Comparison of ENCODE assay signal across 8 cellular contexts in the genomic region with DNA sequence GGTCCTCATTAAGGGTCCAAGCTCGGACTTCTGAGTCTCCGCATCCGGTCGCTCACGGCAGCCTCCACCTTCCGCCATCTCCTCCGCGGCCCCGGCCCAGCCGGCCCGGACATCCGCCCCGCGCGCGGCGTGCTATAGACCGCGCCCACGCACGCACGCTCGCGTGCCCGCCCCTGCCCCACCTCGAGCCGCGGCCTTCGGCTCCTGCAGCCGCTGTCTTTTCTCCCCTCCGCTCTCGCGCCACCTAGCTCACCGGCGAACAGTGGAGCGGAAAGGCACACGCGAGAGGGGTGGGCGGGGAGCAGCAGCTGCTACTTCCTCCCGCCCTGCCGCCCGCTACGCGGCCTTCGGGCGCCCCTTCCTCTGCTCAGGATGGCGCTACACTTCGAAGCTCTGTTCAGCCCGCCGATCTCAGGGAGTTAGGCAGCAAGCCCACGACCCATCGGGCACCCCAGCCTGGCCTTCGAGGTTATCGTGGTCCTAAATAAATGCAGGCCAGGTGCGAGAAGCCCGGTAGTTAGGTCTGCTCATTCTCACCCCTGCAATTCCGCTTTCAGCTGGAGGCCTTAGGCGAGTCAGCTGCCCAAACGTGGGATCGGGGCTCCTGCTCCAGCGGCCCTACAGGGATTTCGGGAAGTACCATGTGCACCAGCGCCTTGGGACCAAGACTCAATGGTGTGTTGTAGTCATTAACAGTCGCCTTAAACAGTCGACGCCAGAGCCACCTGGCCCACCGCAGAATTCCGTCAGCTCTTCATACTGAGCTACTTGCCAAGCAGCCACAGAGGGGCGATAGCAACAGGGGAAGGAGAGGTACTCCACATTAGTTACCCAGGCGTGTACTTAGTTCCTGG.
DNase-seq lines count a peak whose midpoint lies in the region; ATAC-seq lines count a peak whose summit lies in the region.

A gene with protein sequence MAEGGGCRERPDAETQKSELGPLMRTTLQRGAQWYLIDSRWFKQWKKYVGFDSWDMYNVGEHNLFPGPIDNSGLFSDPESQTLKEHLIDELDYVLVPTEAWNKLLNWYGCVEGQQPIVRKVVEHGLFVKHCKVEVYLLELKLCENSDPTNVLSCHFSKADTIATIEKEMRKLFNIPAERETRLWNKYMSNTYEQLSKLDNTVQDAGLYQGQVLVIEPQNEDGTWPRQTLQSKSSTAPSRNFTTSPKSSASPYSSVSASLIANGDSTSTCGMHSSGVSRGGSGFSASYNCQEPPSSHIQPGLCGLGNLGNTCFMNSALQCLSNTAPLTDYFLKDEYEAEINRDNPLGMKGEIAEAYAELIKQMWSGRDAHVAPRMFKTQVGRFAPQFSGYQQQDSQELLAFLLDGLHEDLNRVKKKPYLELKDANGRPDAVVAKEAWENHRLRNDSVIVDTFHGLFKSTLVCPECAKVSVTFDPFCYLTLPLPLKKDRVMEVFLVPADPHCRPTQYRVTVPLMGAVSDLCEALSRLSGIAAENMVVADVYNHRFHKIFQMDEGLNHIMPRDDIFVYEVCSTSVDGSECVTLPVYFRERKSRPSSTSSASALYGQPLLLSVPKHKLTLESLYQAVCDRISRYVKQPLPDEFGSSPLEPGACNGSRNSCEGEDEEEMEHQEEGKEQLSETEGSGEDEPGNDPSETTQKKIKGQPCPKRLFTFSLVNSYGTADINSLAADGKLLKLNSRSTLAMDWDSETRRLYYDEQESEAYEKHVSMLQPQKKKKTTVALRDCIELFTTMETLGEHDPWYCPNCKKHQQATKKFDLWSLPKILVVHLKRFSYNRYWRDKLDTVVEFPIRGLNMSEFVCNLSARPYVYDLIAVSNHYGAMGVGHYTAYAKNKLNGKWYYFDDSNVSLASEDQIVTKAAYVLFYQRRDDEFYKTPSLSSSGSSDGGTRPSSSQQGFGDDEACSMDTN (minus strand): TSS at position 107 of the 854 bp plus-strand sequence. CDS start 29 bp downstream, at position 78.

- H3K9ac ChIP-seq in BLaER1: peak within 1 kb of the TSS; percentile 90

- ATAC-seq in GM19324 (IDR thresholded peaks at IDR 0.05; ENCODE audit: low FRiP score, unreplicated experiment) (peak; percentile 88), HG03460 (IDR thresholded peaks at IDR 0.05; ENCODE audit: unreplicated experiment) (peak; percentile 66)

- peak within 1 kb of the TSS; percentile 82 for H3K4me3 ChIP-seq in BLaER1

- peaks cover 32% of the 10 kb centered on the region; the same call in 1 of the 2 replicates for H4K20me1 ChIP-seq in BLaER1

- DNase-seq in NCI-H524 treated with DMSO at 0.1 percent for 48 hours (lab: John Stamatoyannopoulos, UW): peak; percentile 71
- peak; percentile 92 to 94 for DNase-seq in activated CD4-positive, alpha-beta T cell treated with anti-CD3 and anti-CD28 coated beads for 4 hours
- DNase-seq in stimulated activated CD4-positive, alpha-beta T cell treated with anti-CD3 and anti-CD28 coated beads, Interleukin-1b, Interleukin-23, amount 100 ng/mL, for 4 hours (ENCODE audit: low read depth in 2 of 2): peak; percentile 86 to 92

- peaks cover 27% of the 10 kb centered on the region for H3K36me3 ChIP-seq in BLaER1

- H3K27ac ChIP-seq in BLaER1 (peak within 1 kb of the TSS; percentile 97), cingulate gyrus (ENCODE audit: low read depth, low read length) (peak within 1 kb of the TSS; percentile 97), layer of hippocampus (ENCODE audit: low read depth, low read length) (peak within 1 kb of the TSS; percentile 91)

- peaks cover 59% of the 10 kb centered on the region for H3K4me1 ChIP-seq in BLaER1

- H3K27me3 ChIP-seq in BLaER1 (no peaks in the 10 kb centered on the region), layer of hippocampus (ENCODE audit: control insufficient read depth, insufficient read depth, low read length) (no peaks in the 10 kb centered on the region)

- peak within 1 kb of the TSS; percentile 88 for H3K4me2 ChIP-seq in BLaER1

- no peaks in the 10 kb centered on the region for H3K9me3 ChIP-seq in BLaER1

Comparison
In these comparisons a context has a peak if more than half of its experiments do, and no peak if none do; other contexts are left out.
1. Peak in every context shown above with its lines: DNase-seq, ATAC-seq, H3K4me3 ChIP-seq and H3K27ac ChIP-seq.